11 cellular contexts compared by ENCODE assay signal in the genomic region with DNA sequence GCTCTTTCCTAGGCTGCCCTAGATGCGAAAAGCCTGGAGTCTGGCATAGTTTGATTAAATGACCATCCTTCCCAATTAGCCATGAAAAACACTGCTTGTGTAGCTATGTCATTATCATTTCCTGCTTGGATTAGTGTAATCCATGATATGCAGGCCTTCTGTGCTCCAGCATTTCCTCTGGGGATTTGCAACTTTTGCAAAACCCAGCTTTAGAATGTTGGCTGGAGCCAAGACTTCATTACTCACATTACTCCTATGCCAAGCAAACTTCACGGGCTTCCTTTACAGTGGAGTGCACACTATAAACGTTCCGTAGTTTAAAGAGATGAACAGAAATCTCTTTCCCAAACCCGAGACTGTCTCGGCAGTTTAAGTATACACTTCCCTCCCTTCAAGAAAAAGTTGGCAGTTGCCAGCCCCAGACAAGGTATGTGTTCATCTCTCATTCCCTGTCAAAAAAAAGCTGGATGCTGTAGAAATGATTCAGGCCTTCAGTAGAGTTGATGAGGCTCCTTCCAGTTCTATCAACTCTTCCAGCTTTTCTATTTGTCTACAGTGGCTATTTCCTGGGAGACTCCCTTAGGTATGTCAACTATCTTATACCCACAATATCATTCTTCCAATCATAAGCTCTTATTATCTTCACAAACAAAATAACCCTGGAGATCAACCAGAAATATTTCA.
DNase-seq lines count a peak whose midpoint lies in the region; ATAC-seq and TF ChIP-seq lines count a peak whose summit lies in the region.
"Had no signal": no experiment of that assay in that cellular context is flagged by ENCODE, and none has a peak within 500 bp of the region (broad histone marks: within the 10 kb centered on the region; RNA-seq: fewer than 3 reads in every experiment).

No MANE protein-coding gene starts in this region.

- no peaks in the 10 kb centered on the region for H4K20me1 ChIP-seq in H9 (ENCODE audit: control insufficient read depth, insufficient read depth, insufficient read length)

- no peak overlapping the region for H3T11ph ChIP-seq in H9 (ENCODE audit: low read length)

- peaks cover 2% of the 10 kb centered on the region for H3K4me1 ChIP-seq in right cardiac atrium (ENCODE audit: control insufficient read depth, insufficient read depth, low read length)
- peaks cover 7% of the 10 kb centered on the region for H3K4me1 ChIP-seq in stomach smooth muscle (ENCODE audit: control insufficient read depth, insufficient read depth, low read length)
- peaks cover 4% of the 10 kb centered on the region for H3K4me1 ChIP-seq in CD8-positive, alpha-beta memory T cell (ENCODE audit: insufficient read depth, low read length)
- H3K4me1 ChIP-seq in H9 (ENCODE audit: insufficient read depth, low read length), result peaks cover 3% of the 10 kb centered on the region; the same call in 1 of the 2 replicates

- no peak for TF ChIP-seq CTCF in H9 (conservative IDR thresholded peaks at IDR 0.05)

- H3K4me2 ChIP-seq in H9 (ENCODE audit: insufficient read depth, insufficient read length, low read length), result no peak overlapping the region

- H2BK5ac ChIP-seq in H9 (ENCODE audit: insufficient read length, low read length), result no peak overlapping the region

- no peak overlapping the region for H4K91ac ChIP-seq in H9 (ENCODE audit: insufficient read length, low read depth, low read length)

- no peaks in the 10 kb centered on the region for H3K27me3 Mint-ChIP-seq in CD8-positive, alpha-beta memory T cell
- no peaks in the 10 kb centered on the region for H3K27me3 Mint-ChIP-seq in H9 (ENCODE audit: low read depth)

- H4K8ac ChIP-seq in H9 (replicated peaks; ENCODE audit: insufficient read length, low read depth, low read length), result no peak overlapping the region

- H3K27ac Mint-ChIP-seq in CD8-positive, alpha-beta memory T cell, result peak overlapping the region in 1 of 8 donors; percentile 64
- no peak overlapping the region for H3K27ac Mint-ChIP-seq in H9

- no peak overlapping the region for H4K5ac ChIP-seq in H9 (ENCODE audit: insufficient read length, low read depth, low read length)

- no peak overlapping the region for H2AFZ ChIP-seq in H9 (ENCODE audit: low read length)

- H3K9me3 Mint-ChIP-seq in CD8-positive, alpha-beta memory T cell, result no peaks in the 10 kb centered on the region
- H3K9me3 Mint-ChIP-seq in H9, result no peaks in the 10 kb centered on the region
- H3K9me3 Mint-ChIP-seq: activated naive CD4-positive, alpha-beta T cell treated with anti-CD3 and anti-CD28 coated beads, Interleukin-2, amount 50 U/mL, for 72 hours had no signal

- intact Hi-C loops in right cardiac atrium (cut with DNase I), result no loop called here

- H3K79me2 ChIP-seq in H9 (ENCODE audit: insufficient read depth, low read length), result no peaks in the 10 kb centered on the region

- H3K4me3 ChIP-seq in right cardiac atrium (ENCODE audit: low read length) (no peak overlapping the region), stomach smooth muscle (ENCODE audit: low read length in 2 of 2) (no peak overlapping the region)
- no peak overlapping the region for H3K4me3 ChIP-seq in CD8-positive, alpha-beta memory T cell (ENCODE audit: low read length)
- H3K4me3 ChIP-seq: GM12878 had no signal

- no peak overlapping the region for H2BK20ac ChIP-seq in H9 (ENCODE audit: low read depth, low read length, poor library complexity, severe bottlenecking)

- no peak overlapping the region for H2AK5ac ChIP-seq in H9 (ENCODE audit: insufficient read length, low read length)

- H3K56ac ChIP-seq in H9 (ENCODE audit: insufficient read length, low read depth, low read length), result no peak overlapping the region

- no peak overlapping the region for H3K23ac ChIP-seq in H9 (ENCODE audit: insufficient read length, low read depth, low read length)

- H3K18ac ChIP-seq in H9 (ENCODE audit: insufficient read length, low read depth, low read length), result no peak overlapping the region

- POLR2A ChIA-PET in CD8-positive, alpha-beta memory T cell (lab: Charles Lee), result no interaction called here

- no peak overlapping the region for H2BK15ac ChIP-seq in H9 (ENCODE audit: low read depth, low read length)

- peak overlapping the region; percentile 67 for H3K27ac ChIP-seq in right cardiac atrium (ENCODE audit: low read length)
- H3K27ac ChIP-seq in stomach smooth muscle (ENCODE audit: low read length), result peak overlapping the region; percentile 26
- H3K27ac ChIP-seq in CD8-positive, alpha-beta memory T cell (ENCODE audit: low read depth, low read length), result no peak overlapping the region
- no peak overlapping the region for H3K27ac ChIP-seq in H9 (ENCODE audit: insufficient read length, low read depth, low read length)

- peaks cover 34 to 67% (median 49%) of the 10 kb centered on the region in 3 donors for H3K4me1 Mint-ChIP-seq in CD8-positive, alpha-beta memory T cell
- H3K4me1 Mint-ChIP-seq in H9, result peaks cover 30 to 41% of the 10 kb centered on the region in 2 experiments

- no peak overlapping the region for H3K4ac ChIP-seq in H9 (ENCODE audit: low read depth, low read length)

- 39% methylated on average over 6 of the region's 6 CpGs for WGBS in right cardiac atrium
- no CpG with 5 or more reads among the region's 6 CpGs for WGBS in H9 (ENCODE audit: extremely low coverage, insufficient read length, low lambda C conversion rate)

- ATAC-seq in right cardiac atrium, result peak; percentile 94 to 95
- ATAC-seq: activated naive CD4-positive, alpha-beta T cell treated with anti-CD3 and anti-CD28 coated beads, Interleukin-2, amount 50 U/mL, for 72 hours; GM12878 had no signal

- peak overlapping the region in 1 of 7 donors; percentile 59 for H3K4me3 Mint-ChIP-seq in CD8-positive, alpha-beta memory T cell
- H3K4me3 Mint-ChIP-seq in H9, result no peak overlapping the region

- no peak overlapping the region for H2BK12ac ChIP-seq in H9 (ENCODE audit: insufficient read length, low read depth, low read length)

- H3K36me3 ChIP-seq in stomach smooth muscle (ENCODE audit: control insufficient read depth in 2 of 2, insufficient read depth in 2 of 2, low read length in 2 of 2), result no peaks in the 10 kb centered on the region
- no peaks in the 10 kb centered on the region for H3K36me3 ChIP-seq in CD8-positive, alpha-beta memory T cell (ENCODE audit: insufficient read depth, low read length)

- H3K23me2 ChIP-seq in H9 (ENCODE audit: insufficient read length, low read depth, low read length, poor library complexity, severe bottlenecking), result no peaks in the 10 kb centered on the region

- H3K9me3 ChIP-seq in right cardiac atrium (ENCODE audit: control insufficient read depth, low read length) (no peaks in the 10 kb centered on the region), stomach smooth muscle (ENCODE audit: control insufficient read depth in 2 of 2, low read length in 2 of 2) (no peaks in the 10 kb centered on the region), H9 (ENCODE audit: control insufficient read depth, low read depth, low read length) (no peaks in the 10 kb centered on the region)
- H3K9me3 ChIP-seq in CD8-positive, alpha-beta memory T cell (ENCODE audit: low read length), result no peaks in the 10 kb centered on the region

- no peak overlapping the region for H2BK120ac ChIP-seq in H9 (ENCODE audit: low read depth, low read length, poor library complexity, severe bottlenecking)

- CTCF ChIA-PET in CD8-positive, alpha-beta memory T cell (lab: Charles Lee), result interaction anchor here (0.9 to 3.0 kb wide), 4 partner anchors 9 to 180 kb away, joined by 3 to 19 read pairs (median 4); partner anchors contain the start of gene MAML2

- H3K9ac ChIP-seq in stomach smooth muscle (ENCODE audit: low read length in 2 of 2) (no peak overlapping the region), H9 (ENCODE audit: extremely low read depth, insufficient read length, low read length) (no peak overlapping the region)

- peak; percentile 78 for DNase-seq in HS-27A (ENCODE audit: low read depth)
- peak; percentile 80 for DNase-seq in astrocyte of the hippocampus (ENCODE audit: low read depth, low spot score)
- DNase-seq in right cardiac atrium, result peak in 2 of 3 donors; percentile 33 to 39
- DNase-seq in GF-D8 (lab: John Stamatoyannopoulos, UW), result no peak
- DNase-seq in CD8-positive, alpha-beta memory T cell, result no peak
- no peak for DNase-seq in H9
- no peak for DNase-seq in stimulated activated CD8-positive, alpha-beta memory T cell treated with anti-CD3 and anti-CD28 coated beads, Interleukin-4, amount 100 ng/mL, for 48 hours
- DNase-seq: NCI-H1048 had no signal

- H3K14ac ChIP-seq in H9 (ENCODE audit: insufficient read depth, low read length), result no peak overlapping the region

- H3K36me3 Mint-ChIP-seq in CD8-positive, alpha-beta memory T cell, result peaks cover 0 to 10% (median 6%) of the 10 kb centered on the region in 3 donors
- no peaks in the 10 kb centered on the region for H3K36me3 Mint-ChIP-seq in H9 (ENCODE audit: insufficient read depth in 1 of 3, low read depth in 3 of 3)

- H3K27me3 ChIP-seq in right cardiac atrium (ENCODE audit: control insufficient read depth, insufficient read depth), result no peaks in the 10 kb centered on the region
- no peaks in the 10 kb centered on the region for H3K27me3 ChIP-seq in stomach smooth muscle (ENCODE audit: control insufficient read depth in 1 of 2, insufficient read depth in 2 of 2, low read length in 2 of 2)
- no peaks in the 10 kb centered on the region for H3K27me3 ChIP-seq in CD8-positive, alpha-beta memory T cell (ENCODE audit: insufficient read depth, low read length, poor library complexity, severe bottlenecking)
- H3K27me3 ChIP-seq in H9 (ENCODE audit: insufficient read depth, low read length), result no peaks in the 10 kb centered on the region

- no peaks in the 10 kb centered on the region for H3K79me1 ChIP-seq in H9 (ENCODE audit: insufficient read depth, low read depth, low read length, poor library complexity, severe bottlenecking)

Comparison
In these comparisons a context has a peak if more than half of its experiments do, and no peak if none do; other contexts are left out.
1. DNase-seq: peak in HS-27A (single experiment), astrocyte of the hippocampus (single experiment) and right cardiac atrium (2 of 3); none in GF-D8 (single experiment), CD8-positive, alpha-beta memory T cell (0 of 5), H9 (single experiment) and stimulated activated CD8-positive, alpha-beta memory T cell treated with anti-CD3 and anti-CD28 coated beads, Interleukin-4, amount 100 ng/mL, for 48 hours (single experiment).
2. H3K27ac ChIP-seq: peak in right cardiac atrium (single experiment) and stomach smooth muscle (single experiment); none in CD8-positive, alpha-beta memory T cell (single experiment) and H9 (single experiment).